Comparison of ENCODE assay signal across 19 cellular contexts in the genomic region with DNA sequence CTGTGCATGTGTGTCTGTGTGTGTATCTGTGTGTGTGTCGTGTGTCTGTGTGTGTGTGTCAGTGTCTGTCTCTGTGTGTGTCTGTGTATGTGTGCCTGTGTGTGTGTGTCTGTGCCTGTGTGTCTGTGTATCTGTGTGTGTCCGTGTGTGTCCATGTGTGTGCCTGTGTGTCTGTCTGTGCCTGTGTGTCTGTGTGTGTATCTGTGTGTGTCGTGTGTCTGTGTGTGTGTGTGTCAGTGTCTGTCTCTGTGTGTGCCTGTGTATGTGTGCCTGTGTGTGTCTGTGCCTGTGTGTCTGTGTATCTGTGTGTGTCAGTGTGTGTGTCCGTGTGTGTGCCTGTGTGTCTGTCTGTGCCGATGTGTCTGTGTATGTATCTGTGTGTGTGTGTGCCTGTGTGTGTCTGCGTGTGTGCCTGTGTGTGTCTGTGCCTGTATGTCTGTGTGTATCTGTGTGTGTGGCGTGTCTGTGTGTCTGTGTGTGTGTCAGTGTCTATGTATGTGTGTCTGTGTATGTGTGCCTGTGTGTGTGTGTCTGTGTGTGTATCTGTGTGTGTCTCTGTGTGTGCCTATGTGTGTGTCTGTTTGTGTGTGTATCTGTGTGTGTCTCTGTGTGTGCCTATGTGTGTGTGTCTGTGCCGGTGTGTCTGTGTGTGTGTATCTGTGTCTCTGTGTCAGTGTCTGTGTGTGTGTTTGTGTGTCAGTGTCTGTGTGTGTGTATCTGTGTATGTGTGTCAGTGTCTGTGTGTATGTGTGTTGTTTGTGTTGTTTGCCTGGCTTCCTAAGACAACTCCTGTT. TPM values are rescaled to one million over a fixed set of nuclear protein-coding genes. Genes with fewer than 3 reads are reported as not detected.
"Had no signal": no experiment of that assay in that cellular context is flagged by ENCODE, and none has a peak within 500 bp of the region (broad histone marks: within the 10 kb centered on the region; RNA-seq: fewer than 3 reads in every experiment).

No MANE protein-coding gene starts in this region.

- H3K4me3 Mint-ChIP-seq: activated CD8-positive, alpha-beta memory T cell treated with anti-CD3 and anti-CD28 coated beads, Interleukin-2, amount 10 ng/mL, durations not matched to agents 7 days and 5 days; activated naive CD4-positive, alpha-beta T cell treated with anti-CD3 and anti-CD28 coated beads, Interleukin-2, amount 50 U/mL, for 24 hours; activated T-cell treated with anti-CD3 and anti-CD28 coated beads, Interleukin-2, amount 50 U/mL, for 4 hours; nephron progenitor cell; T-cell had no signal

- DNase-seq: activated effector memory CD4-positive, alpha-beta T cell treated with anti-CD3 and anti-CD28 coated beads, Interleukin-2, amount 50 U/mL, for 16 hours; activated T-cell treated with anti-CD3 and anti-CD28 coated beads, Interleukin-2, amount 50 U/mL, for 4 hours; caudate nucleus; hypothalamus; kidney glomerular epithelial cell; left ventricle myocardium superior; mesendoderm; nephron progenitor cell; sigmoid colon; spleen; T-helper 9 cell had no signal

- H3K27ac Mint-ChIP-seq: activated CD8-positive, alpha-beta memory T cell treated with anti-CD3 and anti-CD28 coated beads, Interleukin-2, amount 10 ng/mL, durations not matched to agents 7 days and 5 days; activated naive CD4-positive, alpha-beta T cell treated with anti-CD3 and anti-CD28 coated beads, Interleukin-2, amount 50 U/mL, for 24 hours; nephron progenitor cell; T-cell had no signal

- H3K9me3 ChIP-seq: adrenal gland, sigmoid colon, spleen, tibial nerve had no signal

- H3K4me1 Mint-ChIP-seq: activated CD8-positive, alpha-beta memory T cell treated with anti-CD3 and anti-CD28 coated beads, Interleukin-2, amount 10 ng/mL, durations not matched to agents 7 days and 5 days had no signal

- H3K27me3 Mint-ChIP-seq: activated CD8-positive, alpha-beta memory T cell treated with anti-CD3 and anti-CD28 coated beads, Interleukin-2, amount 10 ng/mL, durations not matched to agents 7 days and 5 days; activated naive CD4-positive, alpha-beta T cell treated with anti-CD3 and anti-CD28 coated beads, Interleukin-2, amount 50 U/mL, for 24 hours; T-cell had no signal

- H3K9me3 Mint-ChIP-seq: activated naive CD4-positive, alpha-beta T cell treated with anti-CD3 and anti-CD28 coated beads, Interleukin-2, amount 50 U/mL, for 24 hours; activated T-cell treated with anti-CD3 and anti-CD28 coated beads, Interleukin-2, amount 50 U/mL, for 4 hours; nephron progenitor cell; T-cell had no signal

- H3K4me1 ChIP-seq: adrenal gland, sigmoid colon, spleen, tibial nerve had no signal

- ATAC-seq: activated CD8-positive, alpha-beta memory T cell treated with anti-CD3 and anti-CD28 coated beads, Interleukin-2, amount 10 ng/mL, durations not matched to agents 7 days and 5 days; activated T-cell treated with anti-CD3 and anti-CD28 coated beads, Interleukin-2, amount 50 U/mL, for 4 hours; esophagus mucosa; left ventricle myocardium superior; T-cell had no signal

- H3K36me3 Mint-ChIP-seq: activated CD8-positive, alpha-beta memory T cell treated with anti-CD3 and anti-CD28 coated beads, Interleukin-2, amount 10 ng/mL, durations not matched to agents 7 days and 5 days; activated naive CD4-positive, alpha-beta T cell treated with anti-CD3 and anti-CD28 coated beads, Interleukin-2, amount 50 U/mL, for 24 hours had no signal

- H3K4me3 ChIP-seq: adrenal gland, sigmoid colon, spleen, tibial nerve had no signal

- H3K27me3 ChIP-seq: adrenal gland, sigmoid colon, spleen, tibial nerve had no signal

- H3K36me3 ChIP-seq: adrenal gland, sigmoid colon, spleen, tibial nerve had no signal

- FAIRE-seq: colon had no signal

- H3K27ac ChIP-seq: adrenal gland, sigmoid colon, spleen, tibial nerve had no signal

RNA-seq across cellular contexts. Expression of gene RAD21L1, which starts 51.9 kb away (rescaled TPM):
- total RNA-seq: adrenal gland, esophagus mucosa, left ventricle myocardium superior, osteoblast, sigmoid colon, spleen had no signal
- polyA plus RNA-seq: sigmoid colon, spleen had no signal
